Comparison of ENCODE assay signal across 9 cellular contexts in the genomic region with DNA sequence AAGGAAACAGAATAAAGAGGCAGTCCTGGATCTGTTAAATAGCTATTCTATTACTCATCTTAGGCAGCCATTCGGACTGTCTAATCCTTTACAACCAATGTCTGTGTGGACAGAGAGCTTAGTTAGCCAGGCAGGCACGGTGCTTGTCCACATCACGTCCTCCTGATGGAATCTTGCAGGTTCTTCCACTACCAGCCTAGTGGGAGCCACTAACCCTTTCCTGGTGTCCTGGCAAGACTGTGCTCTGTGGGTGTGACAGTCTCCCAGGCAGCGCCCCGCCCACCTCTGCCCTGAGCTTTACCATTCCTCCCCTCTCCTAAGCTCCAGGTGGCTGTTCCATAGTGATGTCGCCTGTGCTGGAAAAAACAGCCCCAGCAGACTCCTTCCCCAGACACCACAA.
DNase-seq lines count a peak whose midpoint lies in the region; ATAC-seq and TF ChIP-seq lines count a peak whose summit lies in the region.
"Had no signal": no experiment of that assay in that cellular context is flagged by ENCODE, and none has a peak within 500 bp of the region (broad histone marks: within the 10 kb centered on the region; RNA-seq: fewer than 3 reads in every experiment).

No MANE protein-coding gene starts in this region.

- no peaks in the 10 kb centered on the region for H3K27me3 ChIP-seq in left lung
- no peaks in the 10 kb centered on the region for H3K27me3 ChIP-seq in aorta (ENCODE audit: control insufficient read depth in 1 of 2, insufficient read depth in 2 of 2, low read length in 1 of 2)
- H3K27me3 ChIP-seq: right lobe of liver had no signal

- intact Hi-C loops in activated T-helper 1 cell treated with anti-CD3 and anti-CD28 coated beads, Interleukin-12 subunit alpha, Interleukin-12 subunit beta, Interleukin-2, Interleukin-4 antibody, amounts not matched to agents 30 ng/mL and 10 ng/mL and 1 ng/mL, durations not matched to agents 14 hours and 24 hours and 36 hours (cut with micrococcal nuclease), result loop anchor here (1.0 to 5.0 kb wide), 3 partner anchors 8 to 453 kb away; partner anchors contain the start of gene SCAF8
- intact Hi-C loops in left lung (cut with DNase I) (loop anchor here in 1 of 2 donors (5.0 kb wide), 1 partner anchor 62 kb away; no protein-coding TSS in a partner anchor), aorta (cut with DNase I) (no loop called here), posterior vena cava (cut with DNase I) (no loop called here)

- H3K27ac Mint-ChIP-seq in activated T-helper 1 cell treated with anti-CD3 and anti-CD28 coated beads, Interleukin-12 subunit alpha, Interleukin-12 subunit beta, Interleukin-2, Interleukin-4 antibody, amounts not matched to agents 30 ng/mL and 10 ng/mL and 1 ng/mL, durations not matched to agents 14 hours and 24 hours and 36 hours, result peak overlapping the region; percentile 98

- H3K27ac ChIP-seq in HEK293 (ENCODE audit: extremely low read depth, low read depth, low read length) (no peak overlapping the region), left lung (no peak overlapping the region), aorta (ENCODE audit: low read depth in 1 of 2, low read length in 2 of 2) (no peak overlapping the region)
- H3K27ac ChIP-seq: right lobe of liver had no signal

- H3K4me1 ChIP-seq in HEK293 (ENCODE audit: control insufficient read depth, insufficient read depth, low read length) (peaks cover 3% of the 10 kb centered on the region; the same call in 1 of the 2 replicates), left lung (peaks cover 0 to 10% of the 10 kb centered on the region in 2 donors), aorta (ENCODE audit: control insufficient read depth in 1 of 2, insufficient read depth in 2 of 2, low read length in 2 of 2) (no peaks in the 10 kb centered on the region)
- H3K4me1 ChIP-seq: right lobe of liver had no signal

- peaks cover 47% of the 10 kb centered on the region for H3K36me3 Mint-ChIP-seq in activated T-helper 1 cell treated with anti-CD3 and anti-CD28 coated beads, Interleukin-12 subunit alpha, Interleukin-12 subunit beta, Interleukin-2, Interleukin-4 antibody, amounts not matched to agents 30 ng/mL and 10 ng/mL and 1 ng/mL, durations not matched to agents 14 hours and 24 hours and 36 hours (ENCODE audit: low read depth)

- POLR2A ChIA-PET in HEK293 (lab: Yijun Ruan, JAX), result no interaction called here

- ATAC-seq in left lung (peak; percentile 37), HG03139 (IDR thresholded peaks at IDR 0.05; ENCODE audit: unreplicated experiment) (no peak), aorta (ENCODE audit: low FRiP score) (no peak), GM21825 (IDR thresholded peaks at IDR 0.05; ENCODE audit: unreplicated experiment) (no peak)

- no peak for TF ChIP-seq CTCF in HEK293 (tag by site-specific recombination; IDR thresholded peaks at IDR 0.05)
- TF ChIP-seq CTCF in left lung (IDR thresholded peaks at IDR 0.05), result no peak

- H3K4me1 Mint-ChIP-seq in activated T-helper 1 cell treated with anti-CD3 and anti-CD28 coated beads, Interleukin-12 subunit alpha, Interleukin-12 subunit beta, Interleukin-2, Interleukin-4 antibody, amounts not matched to agents 30 ng/mL and 10 ng/mL and 1 ng/mL, durations not matched to agents 14 hours and 24 hours and 36 hours (ENCODE audit: low read depth), result peaks cover 60% of the 10 kb centered on the region

- CTCF ChIA-PET in HEK293 (lab: Yijun Ruan, JAX), result interaction anchor here (0.6 to 1.2 kb wide), 7 partner anchors 10 to 344 kb away, joined by 3 to 4 read pairs (median 3); no protein-coding TSS in a partner anchor

- H3K27me3 Mint-ChIP-seq in activated T-helper 1 cell treated with anti-CD3 and anti-CD28 coated beads, Interleukin-12 subunit alpha, Interleukin-12 subunit beta, Interleukin-2, Interleukin-4 antibody, amounts not matched to agents 30 ng/mL and 10 ng/mL and 1 ng/mL, durations not matched to agents 14 hours and 24 hours and 36 hours (ENCODE audit: insufficient read depth), result no peaks in the 10 kb centered on the region

- WGBS in aorta, 2 donors, result 91 to 93% methylated on average over 6 of the region's 6 CpGs

- no peaks in the 10 kb centered on the region for H3K9me3 Mint-ChIP-seq in activated T-helper 1 cell treated with anti-CD3 and anti-CD28 coated beads, Interleukin-12 subunit alpha, Interleukin-12 subunit beta, Interleukin-2, Interleukin-4 antibody, amounts not matched to agents 30 ng/mL and 10 ng/mL and 1 ng/mL, durations not matched to agents 14 hours and 24 hours and 36 hours

- peak overlapping the region; percentile 72 for H3K4me3 Mint-ChIP-seq in activated T-helper 1 cell treated with anti-CD3 and anti-CD28 coated beads, Interleukin-12 subunit alpha, Interleukin-12 subunit beta, Interleukin-2, Interleukin-4 antibody, amounts not matched to agents 30 ng/mL and 10 ng/mL and 1 ng/mL, durations not matched to agents 14 hours and 24 hours and 36 hours

- H3K4me3 ChIP-seq in HEK293 (ENCODE audit: low read depth, low read length) (no peak overlapping the region), left lung (no peak overlapping the region), aorta (ENCODE audit: low read length in 2 of 2) (no peak overlapping the region)
- H3K4me3 ChIP-seq: right lobe of liver had no signal

- DNase-seq in AG20443 (ENCODE audit: low spot score), result peak; percentile 27
- DNase-seq in activated T-helper 1 cell treated with anti-CD3 and anti-CD28 coated beads, Interleukin-12 subunit alpha, Interleukin-12 subunit beta, Interleukin-2, Interleukin-4 antibody, amounts not matched to agents 30 ng/mL and 10 ng/mL and 1 ng/mL, durations not matched to agents 14 hours and 24 hours and 36 hours (ENCODE audit: low spot score), result no peak
- DNase-seq in left lung, result no peak
- DNase-seq in aorta, result no peak
- no peak for DNase-seq in posterior vena cava (ENCODE audit: low spot score)
- DNase-seq: right lobe of liver had no signal

- H3K36me3 ChIP-seq in HEK293 (ENCODE audit: control insufficient read depth in 2 of 2, insufficient read depth in 1 of 2, low read length in 2 of 2) (peaks cover 0 to 4% of the 10 kb centered on the region in 2 experiments; a peak in 1 of 3 replicates), left lung (no peaks in the 10 kb centered on the region), aorta (ENCODE audit: control insufficient read depth in 1 of 2, insufficient read depth in 2 of 2, low read length in 1 of 2) (peaks cover 0 to 4% of the 10 kb centered on the region in 2 donors)
- H3K36me3 ChIP-seq: right lobe of liver had no signal

- H3K9me3 ChIP-seq in HEK293 (ENCODE audit: control insufficient read depth, insufficient read depth, low read depth, low read length) (no peaks in the 10 kb centered on the region), left lung (no peaks in the 10 kb centered on the region), aorta (ENCODE audit: control insufficient read depth, low read length) (no peaks in the 10 kb centered on the region)
- H3K9me3 ChIP-seq: right lobe of liver had no signal

TF ChIP-seq in HEK293, 187 proteins besides CTCF, POLR2A, EP300 and RAD21 (continues in another document):
- TF ChIP-seq ZFHX2 (tag by site-specific recombination; conservative IDR thresholded peaks at IDR 0.05) (peak; percentile 58), ZNF623 (tag by site-specific recombination; IDR thresholded peaks at IDR 0.05) (no peak), ZNF341 (tag by site-specific recombination; IDR thresholded peaks at IDR 0.05; ENCODE audit: low read depth) (peak; percentile 81), KLF9 (tag by site-specific recombination; IDR thresholded peaks at IDR 0.05; ENCODE audit: low read depth) (peak; percentile 66), ZNF600 (tag by site-specific recombination; IDR thresholded peaks at IDR 0.05) (peak; percentile 60; the same call in 1 of the 2 replicates), OSR2 (tag by site-specific recombination; IDR thresholded peaks at IDR 0.05) (no peak), EGR2 (tag by site-specific recombination; IDR thresholded peaks at IDR 0.05; ENCODE audit: low read depth) (peak; percentile 45; the same call in 1 of the 2 replicates)
- TF ChIP-seq, protein P1, sequence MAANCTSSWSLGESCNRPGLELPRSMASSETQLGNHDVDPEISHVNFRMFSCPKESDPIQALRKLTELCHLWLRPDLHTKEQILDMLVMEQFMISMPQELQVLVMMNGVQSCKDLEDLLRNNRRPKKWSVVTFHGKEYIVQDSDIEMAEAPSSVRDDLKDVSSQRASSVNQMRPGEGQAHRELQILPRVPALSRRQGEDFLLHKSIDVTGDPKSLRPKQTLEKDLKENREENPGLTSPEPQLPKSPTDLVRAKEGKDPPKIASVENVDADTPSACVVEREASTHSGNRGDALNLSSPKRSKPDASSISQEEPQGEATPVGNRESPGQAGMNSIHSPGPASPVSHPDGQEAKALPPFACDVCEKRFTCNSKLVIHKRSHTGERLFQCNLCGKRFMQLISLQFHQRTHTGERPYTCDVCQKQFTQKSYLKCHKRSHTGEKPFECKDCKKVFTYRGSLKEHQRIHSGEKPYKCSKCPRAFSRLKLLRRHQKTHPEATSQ (tag by site-specific recombination; IDR thresholded peaks at IDR 0.05), result no peak
- TF ChIP-seq, protein P2, sequence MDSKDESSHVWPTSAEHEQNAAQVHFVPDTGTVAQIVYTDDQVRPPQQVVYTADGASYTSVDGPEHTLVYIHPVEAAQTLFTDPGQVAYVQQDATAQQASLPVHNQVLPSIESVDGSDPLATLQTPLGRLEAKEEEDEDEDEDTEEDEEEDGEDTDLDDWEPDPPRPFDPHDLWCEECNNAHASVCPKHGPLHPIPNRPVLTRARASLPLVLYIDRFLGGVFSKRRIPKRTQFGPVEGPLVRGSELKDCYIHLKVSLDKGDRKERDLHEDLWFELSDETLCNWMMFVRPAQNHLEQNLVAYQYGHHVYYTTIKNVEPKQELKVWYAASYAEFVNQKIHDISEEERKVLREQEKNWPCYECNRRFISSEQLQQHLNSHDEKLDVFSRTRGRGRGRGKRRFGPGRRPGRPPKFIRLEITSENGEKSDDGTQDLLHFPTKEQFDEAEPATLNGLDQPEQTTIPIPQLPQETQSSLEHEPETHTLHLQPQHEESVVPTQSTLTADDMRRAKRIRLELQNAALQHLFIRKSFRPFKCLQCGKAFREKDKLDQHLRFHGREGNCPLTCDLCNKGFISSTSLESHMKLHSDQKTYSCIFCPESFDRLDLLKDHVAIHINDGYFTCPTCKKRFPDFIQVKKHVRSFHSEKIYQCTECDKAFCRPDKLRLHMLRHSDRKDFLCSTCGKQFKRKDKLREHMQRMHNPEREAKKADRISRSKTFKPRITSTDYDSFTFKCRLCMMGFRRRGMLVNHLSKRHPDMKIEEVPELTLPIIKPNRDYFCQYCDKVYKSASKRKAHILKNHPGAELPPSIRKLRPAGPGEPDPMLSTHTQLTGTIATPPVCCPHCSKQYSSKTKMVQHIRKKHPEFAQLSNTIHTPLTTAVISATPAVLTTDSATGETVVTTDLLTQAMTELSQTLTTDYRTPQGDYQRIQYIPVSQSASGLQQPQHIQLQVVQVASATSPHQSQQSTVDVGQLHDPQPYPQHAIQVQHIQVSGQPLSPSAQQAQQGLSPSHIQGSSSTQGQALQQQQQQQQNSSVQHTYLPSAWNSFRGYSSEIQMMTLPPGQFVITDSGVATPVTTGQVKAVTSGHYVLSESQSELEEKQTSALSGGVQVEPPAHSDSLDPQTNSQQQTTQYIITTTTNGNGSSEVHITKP (tag by site-specific recombination; IDR thresholded peaks at IDR 0.05), result peak; percentile 61; the same call in 1 of the 2 replicates
